ENCODE assay signal across 7 cellular contexts in genomic region chr9:42577851-42578250, GRCh38.
DNase-seq lines count a peak whose midpoint lies in the region; ATAC-seq and TF ChIP-seq lines count a peak whose summit lies in the region.
"Not testable (repeated sequence)": the region's sequence is repeated elsewhere in the genome, so short reads cannot be mapped to it uniquely, and the experiment has no call there.

No MANE protein-coding gene starts in this region.

- H3K27ac Mint-ChIP-seq in activated CD8-positive, alpha-beta memory T cell treated with anti-CD3 and anti-CD28 coated beads, Interleukin-2, amount 10 ng/mL, durations not matched to agents 7 days and 5 days: not testable (repeated sequence)

- not testable (repeated sequence) for H3K4me3 ChIP-seq in right cardiac atrium (ENCODE audit: low read length); left lung; spleen

- H3K27ac ChIP-seq in right cardiac atrium (ENCODE audit: low read length); left lung; spleen: not testable (repeated sequence)

- not testable (repeated sequence) for H3K4me1 ChIP-seq in right cardiac atrium (ENCODE audit: control insufficient read depth, insufficient read depth, low read length); left lung; spleen

- intact Hi-C loops in right cardiac atrium (cut with DNase I); left lung (cut with DNase I); spleen (cut with DNase I; ENCODE audit: low total_unique reads): not testable (repeated sequence)

- H3K4me1 Mint-ChIP-seq in activated CD8-positive, alpha-beta memory T cell treated with anti-CD3 and anti-CD28 coated beads, Interleukin-2, amount 10 ng/mL, durations not matched to agents 7 days and 5 days: not testable (repeated sequence)

- not testable (repeated sequence) for ATAC-seq in activated CD8-positive, alpha-beta memory T cell treated with anti-CD3 and anti-CD28 coated beads, Interleukin-2, amount 10 ng/mL, durations not matched to agents 7 days and 5 days; right cardiac atrium; left lung

- not testable (repeated sequence) for H3K27me3 ChIP-seq in right cardiac atrium (ENCODE audit: control insufficient read depth, insufficient read depth); left lung; spleen (replicated peaks in 1 of 7)

- H3K9me3 Mint-ChIP-seq in activated CD8-positive, alpha-beta memory T cell treated with anti-CD3 and anti-CD28 coated beads, Interleukin-2, amount 10 ng/mL, durations not matched to agents 7 days and 5 days (ENCODE audit: low read depth): not testable (repeated sequence)

- WGBS in right cardiac atrium: 54% methylated on average over 5 of the region's 8 CpGs
- 54 to 80% (median 64%) methylated on average over 5 to 7 of the region's 8 CpGs for WGBS in spleen, 5 donors

- H3K36me3 ChIP-seq in left lung, spleen: not testable (repeated sequence)

- not testable (repeated sequence) for H3K4me3 Mint-ChIP-seq in activated CD8-positive, alpha-beta memory T cell treated with anti-CD3 and anti-CD28 coated beads, Interleukin-2, amount 10 ng/mL, durations not matched to agents 7 days and 5 days

- DNase-seq in Ammon's horn (ENCODE audit: low spot score) (peak; percentile 0), HT1080 (ENCODE audit: low read depth) (peak; percentile 0), ecto neural progenitor cell (ENCODE audit: low spot score) (peak; percentile 16), right cardiac atrium (peak in 2 of 3 donors; percentile 2 to 13), left lung (peak; percentile 14 to 67), spleen (peak; percentile 49)
- DNase-seq in activated CD8-positive, alpha-beta memory T cell treated with anti-CD3 and anti-CD28 coated beads, Interleukin-2, amount 10 ng/mL, durations not matched to agents 7 days and 5 days: peak; percentile 7

- not testable (repeated sequence) for TF ChIP-seq CTCF in left lung (IDR thresholded peaks at IDR 0.05); spleen (IDR thresholded peaks at IDR 0.05 in 8 of 11, conservative IDR thresholded peaks at IDR 0.05 in 3 of 11)

- TF ChIP-seq POLR2A in spleen (IDR thresholded peaks at IDR 0.05): not testable (repeated sequence)

- H3K36me3 Mint-ChIP-seq in activated CD8-positive, alpha-beta memory T cell treated with anti-CD3 and anti-CD28 coated beads, Interleukin-2, amount 10 ng/mL, durations not matched to agents 7 days and 5 days: not testable (repeated sequence)

- H3K27me3 Mint-ChIP-seq in activated CD8-positive, alpha-beta memory T cell treated with anti-CD3 and anti-CD28 coated beads, Interleukin-2, amount 10 ng/mL, durations not matched to agents 7 days and 5 days: not testable (repeated sequence)

- not testable (repeated sequence) for H3K9me3 ChIP-seq in right cardiac atrium (ENCODE audit: control insufficient read depth, low read length); left lung; spleen

- CTCF ChIA-PET in activated CD8-positive, alpha-beta memory T cell treated with anti-CD3 and anti-CD28 coated beads, Interleukin-2, amount 10 ng/mL, durations not matched to agents 7 days and 5 days (lab: Charles Lee): not testable (repeated sequence)
